In the genomic region with DNA sequence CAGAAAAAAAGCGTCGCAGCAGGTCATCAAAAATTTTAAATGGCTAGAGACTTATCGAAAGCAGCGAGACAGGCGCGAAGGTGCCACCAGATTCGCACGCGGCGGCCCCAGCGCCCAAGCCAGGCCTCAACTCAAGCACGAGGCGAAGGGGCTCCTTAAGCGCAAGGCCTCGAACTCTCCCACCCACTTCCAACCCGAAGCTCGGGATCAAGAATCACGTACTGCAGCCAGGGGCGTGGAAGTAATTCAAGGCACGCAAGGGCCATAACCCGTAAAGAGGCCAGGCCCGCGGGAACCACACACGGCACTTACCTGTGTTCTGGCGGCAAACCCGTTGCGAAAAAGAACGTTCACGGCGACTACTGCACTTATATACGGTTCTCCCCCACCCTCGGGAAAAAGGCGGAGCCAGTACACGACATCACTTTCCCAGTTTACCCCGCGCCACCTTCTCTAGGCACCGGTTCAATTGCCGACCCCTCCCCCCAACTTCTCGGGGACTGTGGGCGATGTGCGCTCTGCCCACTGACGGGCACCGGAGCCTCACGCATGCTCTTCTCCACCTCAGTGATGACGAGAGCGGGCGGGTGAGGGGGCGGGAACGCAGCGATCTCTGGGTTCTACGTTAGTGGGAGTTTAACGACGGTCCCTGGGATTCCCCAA, we compare ENCODE assay signal across 1 cellular context.
TF ChIP-seq lines count a peak whose summit lies in the region.

A gene (minus strand): TSS at position 345 of the 663 bp plus-strand sequence. CDS start 1,006 bp downstream, outside the sequence.

TF ChIP-seq in HEK293, 187 proteins besides CTCF, POLR2A, EP300 and RAD21 (continued from another document and continues in another):
- TF ChIP-seq, protein P1, sequence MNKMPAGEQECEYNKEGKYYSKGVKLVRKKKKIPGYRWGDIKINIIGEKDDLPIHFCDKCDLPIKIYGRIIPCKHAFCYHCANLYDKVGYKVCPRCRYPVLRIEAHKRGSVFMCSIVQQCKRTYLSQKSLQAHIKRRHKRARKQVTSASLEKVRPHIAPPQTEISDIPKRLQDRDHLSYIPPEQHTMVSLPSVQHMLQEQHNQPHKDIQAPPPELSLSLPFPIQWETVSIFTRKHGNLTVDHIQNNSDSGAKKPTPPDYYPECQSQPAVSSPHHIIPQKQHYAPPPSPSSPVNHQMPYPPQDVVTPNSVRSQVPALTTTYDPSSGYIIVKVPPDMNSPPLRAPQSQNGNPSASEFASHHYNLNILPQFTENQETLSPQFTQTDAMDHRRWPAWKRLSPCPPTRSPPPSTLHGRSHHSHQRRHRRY (tag by site-specific recombination; IDR thresholded peaks at IDR 0.05): peak; percentile 84; the same call in 1 of the 2 replicates
- TF ChIP-seq EGR2 (tag by site-specific recombination; IDR thresholded peaks at IDR 0.05; ENCODE audit: low read depth) (peak; percentile 98), ZNF2 (tag by site-specific recombination; IDR thresholded peaks at IDR 0.05) (peak; percentile 83; the same call in 1 of the 2 replicates), ZNF843 (tag by site-specific recombination; IDR thresholded peaks at IDR 0.05) (peak; percentile 51; the same call in 1 of the 2 replicates), ZNF558 (tag by site-specific recombination; IDR thresholded peaks at IDR 0.05) (peak; percentile 35; the same call in 1 of the 2 replicates), ZNF416 (tag by site-specific recombination; IDR thresholded peaks at IDR 0.05) (no peak), OVOL3 (tag by site-specific recombination; IDR thresholded peaks at IDR 0.05) (peak; percentile 45; the same call in 1 of the 2 replicates), ZXDB (tag by site-specific recombination; IDR thresholded peaks at IDR 0.05) (peak; percentile 67), MEIS1 (CRISPR knock-in tag; IDR thresholded peaks at IDR 0.05; ENCODE audit: borderline replicate concordance) (peak; percentile 49; the same call in 1 of the 2 replicates), KLF7 (tag by site-specific recombination; IDR thresholded peaks at IDR 0.05; ENCODE audit: borderline replicate concordance) (0 out of 2 replicates have a peak, but pooled peaks have one; percentile 31), MYNN (tag by site-specific recombination; IDR thresholded peaks at IDR 0.05; ENCODE audit: borderline replicate concordance) (no peak), ZNF184 (tag by site-specific recombination; IDR thresholded peaks at IDR 0.05) (peak; percentile 81; the same call in 1 of the 2 replicates), SP3 (tag by site-specific recombination; IDR thresholded peaks at IDR 0.05) (peak; percentile 93), ZBTB8A (tag by site-specific recombination; IDR thresholded peaks at IDR 0.05) (peak; percentile 99), ZFHX2 (tag by site-specific recombination; conservative IDR thresholded peaks at IDR 0.05) (peak; percentile 97), GLI2 (tag by site-specific recombination; IDR thresholded peaks at IDR 0.05; ENCODE audit: borderline replicate concordance, low read depth) (peak; percentile 56; the same call in 1 of the 2 replicates), ZNF629 (tag by site-specific recombination; IDR thresholded peaks at IDR 0.05) (peak; percentile 86), SP2 (tag by site-specific recombination; IDR thresholded peaks at IDR 0.05) (peak; percentile 90), ZNF585B (tag by site-specific recombination; IDR thresholded peaks at IDR 0.05) (no peak), KLF10 (tag by site-specific recombination; IDR thresholded peaks at IDR 0.05) (peak; percentile 81; the same call in 1 of the 2 replicates), ZNF366 (tag by site-specific recombination; conservative IDR thresholded peaks at IDR 0.05) (no peak), GFI1B (tag by site-specific recombination; IDR thresholded peaks at IDR 0.05) (no peak), ZNF555 (tag by site-specific recombination; conservative IDR thresholded peaks at IDR 0.05) (no peak), YY2 (tag by site-specific recombination; IDR thresholded peaks at IDR 0.05) (peak; percentile 27), GLI4 (tag by site-specific recombination; IDR thresholded peaks at IDR 0.05) (peak; percentile 78; the same call in 1 of the 2 replicates), ZFP37 (tag by site-specific recombination; IDR thresholded peaks at IDR 0.05) (peak; percentile 95), ZNF610 (tag by site-specific recombination; IDR thresholded peaks at IDR 0.05; ENCODE audit: borderline replicate concordance) (peak; percentile 67), ZSCAN30 (tag by site-specific recombination; IDR thresholded peaks at IDR 0.05) (peak; percentile 45), ZNF24 (tag by site-specific recombination; IDR thresholded peaks at IDR 0.05) (peak; percentile 29; the same call in 1 of the 2 replicates), KLF9 (tag by site-specific recombination; IDR thresholded peaks at IDR 0.05; ENCODE audit: low read depth) (peak; percentile 91), YY1 (tag by site-specific recombination; IDR thresholded peaks at IDR 0.05) (peak; percentile 40), ZBTB48 (tag by site-specific recombination; IDR thresholded peaks at IDR 0.05) (peak; percentile 100), ZNF837 (tag by site-specific recombination; IDR thresholded peaks at IDR 0.05) (0 out of 2 replicates have a peak, but pooled peaks have one; percentile 23), HOXC10 (CRISPR knock-in tag; IDR thresholded peaks at IDR 0.05) (peak; percentile 78; the same call in 1 of the 2 replicates)
- TF ChIP-seq, protein P2, sequence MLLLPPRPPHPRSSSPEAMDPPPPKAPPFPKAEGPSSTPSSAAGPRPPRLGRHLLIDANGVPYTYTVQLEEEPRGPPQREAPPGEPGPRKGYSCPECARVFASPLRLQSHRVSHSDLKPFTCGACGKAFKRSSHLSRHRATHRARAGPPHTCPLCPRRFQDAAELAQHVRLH (tag by site-specific recombination; IDR thresholded peaks at IDR 0.05): 0 out of 2 replicates have a peak, but pooled peaks have one; percentile 8
- TF ChIP-seq, protein P3, sequence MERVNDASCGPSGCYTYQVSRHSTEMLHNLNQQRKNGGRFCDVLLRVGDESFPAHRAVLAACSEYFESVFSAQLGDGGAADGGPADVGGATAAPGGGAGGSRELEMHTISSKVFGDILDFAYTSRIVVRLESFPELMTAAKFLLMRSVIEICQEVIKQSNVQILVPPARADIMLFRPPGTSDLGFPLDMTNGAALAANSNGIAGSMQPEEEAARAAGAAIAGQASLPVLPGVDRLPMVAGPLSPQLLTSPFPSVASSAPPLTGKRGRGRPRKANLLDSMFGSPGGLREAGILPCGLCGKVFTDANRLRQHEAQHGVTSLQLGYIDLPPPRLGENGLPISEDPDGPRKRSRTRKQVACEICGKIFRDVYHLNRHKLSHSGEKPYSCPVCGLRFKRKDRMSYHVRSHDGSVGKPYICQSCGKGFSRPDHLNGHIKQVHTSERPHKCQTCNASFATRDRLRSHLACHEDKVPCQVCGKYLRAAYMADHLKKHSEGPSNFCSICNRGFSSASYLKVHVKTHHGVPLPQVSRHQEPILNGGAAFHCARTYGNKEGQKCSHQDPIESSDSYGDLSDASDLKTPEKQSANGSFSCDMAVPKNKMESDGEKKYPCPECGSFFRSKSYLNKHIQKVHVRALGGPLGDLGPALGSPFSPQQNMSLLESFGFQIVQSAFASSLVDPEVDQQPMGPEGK (tag by site-specific recombination; IDR thresholded peaks at IDR 0.05): peak; percentile 91
- TF ChIP-seq, protein P4, sequence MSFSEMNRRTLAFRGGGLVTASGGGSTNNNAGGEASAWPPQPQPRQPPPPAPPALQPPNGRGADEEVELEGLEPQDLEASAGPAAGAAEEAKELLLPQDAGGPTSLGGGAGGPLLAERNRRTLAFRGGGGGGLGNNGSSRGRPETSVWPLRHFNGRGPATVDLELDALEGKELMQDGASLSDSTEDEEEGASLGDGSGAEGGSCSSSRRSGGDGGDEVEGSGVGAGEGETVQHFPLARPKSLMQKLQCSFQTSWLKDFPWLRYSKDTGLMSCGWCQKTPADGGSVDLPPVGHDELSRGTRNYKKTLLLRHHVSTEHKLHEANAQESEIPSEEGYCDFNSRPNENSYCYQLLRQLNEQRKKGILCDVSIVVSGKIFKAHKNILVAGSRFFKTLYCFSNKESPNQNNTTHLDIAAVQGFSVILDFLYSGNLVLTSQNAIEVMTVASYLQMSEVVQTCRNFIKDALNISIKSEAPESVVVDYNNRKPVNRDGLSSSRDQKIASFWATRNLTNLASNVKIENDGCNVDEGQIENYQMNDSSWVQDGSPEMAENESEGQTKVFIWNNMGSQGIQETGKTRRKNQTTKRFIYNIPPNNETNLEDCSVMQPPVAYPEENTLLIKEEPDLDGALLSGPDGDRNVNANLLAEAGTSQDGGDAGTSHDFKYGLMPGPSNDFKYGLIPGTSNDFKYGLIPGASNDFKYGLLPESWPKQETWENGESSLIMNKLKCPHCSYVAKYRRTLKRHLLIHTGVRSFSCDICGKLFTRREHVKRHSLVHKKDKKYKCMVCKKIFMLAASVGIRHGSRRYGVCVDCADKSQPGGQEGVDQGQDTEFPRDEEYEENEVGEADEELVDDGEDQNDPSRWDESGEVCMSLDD (tag by site-specific recombination; IDR thresholded peaks at IDR 0.05): no peak
- TF ChIP-seq, protein P5, sequence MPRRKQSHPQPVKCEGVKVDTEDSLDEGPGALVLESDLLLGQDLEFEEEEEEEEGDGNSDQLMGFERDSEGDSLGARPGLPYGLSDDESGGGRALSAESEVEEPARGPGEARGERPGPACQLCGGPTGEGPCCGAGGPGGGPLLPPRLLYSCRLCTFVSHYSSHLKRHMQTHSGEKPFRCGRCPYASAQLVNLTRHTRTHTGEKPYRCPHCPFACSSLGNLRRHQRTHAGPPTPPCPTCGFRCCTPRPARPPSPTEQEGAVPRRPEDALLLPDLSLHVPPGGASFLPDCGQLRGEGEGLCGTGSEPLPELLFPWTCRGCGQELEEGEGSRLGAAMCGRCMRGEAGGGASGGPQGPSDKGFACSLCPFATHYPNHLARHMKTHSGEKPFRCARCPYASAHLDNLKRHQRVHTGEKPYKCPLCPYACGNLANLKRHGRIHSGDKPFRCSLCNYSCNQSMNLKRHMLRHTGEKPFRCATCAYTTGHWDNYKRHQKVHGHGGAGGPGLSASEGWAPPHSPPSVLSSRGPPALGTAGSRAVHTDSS (tag by site-specific recombination; IDR thresholded peaks at IDR 0.05): peak; percentile 57
- TF ChIP-seq, protein P6, sequence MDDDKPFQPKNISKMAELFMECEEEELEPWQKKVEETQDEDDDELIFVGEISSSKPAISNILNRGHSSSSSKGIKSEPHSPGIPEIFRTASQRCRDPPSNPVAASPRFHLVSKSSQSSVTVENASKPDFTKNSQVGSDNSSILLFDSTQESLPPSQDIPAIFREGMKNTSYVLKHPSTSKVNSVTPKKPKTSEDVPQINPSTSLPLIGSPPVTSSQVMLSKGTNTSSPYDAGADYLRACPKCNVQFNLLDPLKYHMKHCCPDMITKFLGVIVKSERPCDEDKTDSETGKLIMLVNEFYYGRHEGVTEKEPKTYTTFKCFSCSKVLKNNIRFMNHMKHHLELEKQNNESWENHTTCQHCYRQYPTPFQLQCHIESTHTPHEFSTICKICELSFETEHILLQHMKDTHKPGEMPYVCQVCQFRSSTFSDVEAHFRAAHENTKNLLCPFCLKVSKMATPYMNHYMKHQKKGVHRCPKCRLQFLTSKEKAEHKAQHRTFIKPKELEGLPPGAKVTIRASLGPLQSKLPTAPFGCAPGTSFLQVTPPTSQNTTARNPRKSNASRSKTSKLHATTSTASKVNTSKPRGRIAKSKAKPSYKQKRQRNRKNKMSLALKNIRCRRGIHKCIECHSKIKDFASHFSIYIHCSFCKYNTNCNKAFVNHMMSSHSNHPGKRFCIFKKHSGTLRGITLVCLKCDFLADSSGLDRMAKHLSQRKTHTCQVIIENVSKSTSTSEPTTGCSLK (tag by site-specific recombination; IDR thresholded peaks at IDR 0.05): no peak
- TF ChIP-seq, protein P7, sequence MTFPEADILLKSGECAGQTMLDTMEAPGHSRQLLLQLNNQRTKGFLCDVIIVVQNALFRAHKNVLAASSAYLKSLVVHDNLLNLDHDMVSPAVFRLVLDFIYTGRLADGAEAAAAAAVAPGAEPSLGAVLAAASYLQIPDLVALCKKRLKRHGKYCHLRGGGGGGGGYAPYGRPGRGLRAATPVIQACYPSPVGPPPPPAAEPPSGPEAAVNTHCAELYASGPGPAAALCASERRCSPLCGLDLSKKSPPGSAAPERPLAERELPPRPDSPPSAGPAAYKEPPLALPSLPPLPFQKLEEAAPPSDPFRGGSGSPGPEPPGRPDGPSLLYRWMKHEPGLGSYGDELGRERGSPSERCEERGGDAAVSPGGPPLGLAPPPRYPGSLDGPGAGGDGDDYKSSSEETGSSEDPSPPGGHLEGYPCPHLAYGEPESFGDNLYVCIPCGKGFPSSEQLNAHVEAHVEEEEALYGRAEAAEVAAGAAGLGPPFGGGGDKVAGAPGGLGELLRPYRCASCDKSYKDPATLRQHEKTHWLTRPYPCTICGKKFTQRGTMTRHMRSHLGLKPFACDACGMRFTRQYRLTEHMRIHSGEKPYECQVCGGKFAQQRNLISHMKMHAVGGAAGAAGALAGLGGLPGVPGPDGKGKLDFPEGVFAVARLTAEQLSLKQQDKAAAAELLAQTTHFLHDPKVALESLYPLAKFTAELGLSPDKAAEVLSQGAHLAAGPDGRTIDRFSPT (tag by site-specific recombination; IDR thresholded peaks at IDR 0.05): peak; percentile 100
- TF ChIP-seq, protein P8, sequence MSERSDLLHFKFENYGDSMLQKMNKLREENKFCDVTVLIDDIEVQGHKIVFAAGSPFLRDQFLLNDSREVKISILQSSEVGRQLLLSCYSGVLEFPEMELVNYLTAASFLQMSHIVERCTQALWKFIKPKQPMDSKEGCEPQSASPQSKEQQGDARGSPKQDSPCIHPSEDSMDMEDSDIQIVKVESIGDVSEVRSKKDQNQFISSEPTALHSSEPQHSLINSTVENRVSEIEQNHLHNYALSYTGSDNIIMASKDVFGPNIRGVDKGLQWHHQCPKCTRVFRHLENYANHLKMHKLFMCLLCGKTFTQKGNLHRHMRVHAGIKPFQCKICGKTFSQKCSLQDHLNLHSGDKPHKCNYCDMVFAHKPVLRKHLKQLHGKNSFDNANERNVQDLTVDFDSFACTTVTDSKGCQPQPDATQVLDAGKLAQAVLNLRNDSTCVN (tag by site-specific recombination; optimal IDR thresholded peaks at IDR 0.05): peak; percentile 68
- TF ChIP-seq, protein P9, sequence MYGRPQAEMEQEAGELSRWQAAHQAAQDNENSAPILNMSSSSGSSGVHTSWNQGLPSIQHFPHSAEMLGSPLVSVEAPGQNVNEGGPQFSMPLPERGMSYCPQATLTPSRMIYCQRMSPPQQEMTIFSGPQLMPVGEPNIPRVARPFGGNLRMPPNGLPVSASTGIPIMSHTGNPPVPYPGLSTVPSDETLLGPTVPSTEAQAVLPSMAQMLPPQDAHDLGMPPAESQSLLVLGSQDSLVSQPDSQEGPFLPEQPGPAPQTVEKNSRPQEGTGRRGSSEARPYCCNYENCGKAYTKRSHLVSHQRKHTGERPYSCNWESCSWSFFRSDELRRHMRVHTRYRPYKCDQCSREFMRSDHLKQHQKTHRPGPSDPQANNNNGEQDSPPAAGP (tag by site-specific recombination; IDR thresholded peaks at IDR 0.05): peak; percentile 64
- TF ChIP-seq, protein P10, sequence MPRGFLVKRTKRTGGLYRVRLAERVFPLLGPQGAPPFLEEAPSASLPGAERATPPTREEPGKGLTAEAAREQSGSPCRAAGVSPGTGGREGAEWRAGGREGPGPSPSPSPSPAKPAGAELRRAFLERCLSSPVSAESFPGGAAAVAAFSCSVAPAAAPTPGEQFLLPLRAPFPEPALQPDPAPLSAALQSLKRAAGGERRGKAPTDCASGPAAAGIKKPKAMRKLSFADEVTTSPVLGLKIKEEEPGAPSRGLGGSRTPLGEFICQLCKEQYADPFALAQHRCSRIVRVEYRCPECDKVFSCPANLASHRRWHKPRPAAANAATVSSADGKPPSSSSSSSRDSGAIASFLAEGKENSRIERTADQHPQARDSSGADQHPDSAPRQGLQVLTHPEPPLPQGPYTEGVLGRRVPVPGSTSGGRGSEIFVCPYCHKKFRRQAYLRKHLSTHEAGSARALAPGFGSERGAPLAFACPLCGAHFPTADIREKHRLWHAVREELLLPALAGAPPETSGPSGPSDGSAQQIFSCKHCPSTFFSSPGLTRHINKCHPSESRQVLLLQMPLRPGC (tag by site-specific recombination; IDR thresholded peaks at IDR 0.05): 0 out of 2 replicates have a peak, but pooled peaks have one; percentile 40
